ENCODE assay signal across 2 cellular contexts in genomic region chr2:128348505-128349065, GRCh38.
TF ChIP-seq lines count a peak whose summit lies in the region.

No MANE protein-coding gene starts in this region.

TF ChIP-seq in SK-N-SH, 30 proteins besides CTCF, POLR2A, EP300 and RAD21:
- TF ChIP-seq RFX5 (IDR thresholded peaks at IDR 0.05; ENCODE audit: low read length) (no peak), TCF12 (IDR thresholded peaks at IDR 0.05) (no peak), JUND (IDR thresholded peaks at IDR 0.05) (no peak), PBX3 (IDR thresholded peaks at IDR 0.05) (no peak), POLR2AphosphoS5 (IDR thresholded peaks at IDR 0.05; ENCODE audit: low read depth, low read length) (no peak), SMC3 (IDR thresholded peaks at IDR 0.05; ENCODE audit: low read depth, low read length) (no peak), ZBTB33 (IDR thresholded peaks at IDR 0.05; ENCODE audit: borderline replicate concordance, low read depth) (no peak), YY1 (IDR thresholded peaks at IDR 0.05; ENCODE audit: low read depth) (no peak), USF2 (IDR thresholded peaks at IDR 0.05; ENCODE audit: borderline replicate concordance, low read depth, low read length) (no peak), FOXM1 (IDR thresholded peaks at IDR 0.05; ENCODE audit: low read depth) (no peak), NRF1 (IDR thresholded peaks at IDR 0.05; ENCODE audit: low read depth, low read length) (no peak), FOSL2 (IDR thresholded peaks at IDR 0.05; ENCODE audit: borderline replicate concordance, low read depth) (no peak)
TF ChIP-seq in SK-N-SH: peak in this region for 0.

TF ChIP-seq in SK-N-SH treated with all-trans-retinoic acid at 6 μM for 48 hours, 23 proteins besides CTCF, POLR2A, EP300 and RAD21:
- no peak for TF ChIP-seq CSRNP3 (CRISPR knock-in tag; IDR thresholded peaks at IDR 0.05)
- no peak for TF ChIP-seq ZNF70 (CRISPR knock-in tag; IDR thresholded peaks at IDR 0.05)
- no peak for TF ChIP-seq ESRRG (CRISPR knock-in tag; IDR thresholded peaks at IDR 0.05)
- TF ChIP-seq ARNTL (CRISPR knock-in tag; IDR thresholded peaks at IDR 0.05; ENCODE audit: borderline replicate concordance, low read depth), result no peak
- no peak for TF ChIP-seq TSHZ2 (CRISPR knock-in tag; IDR thresholded peaks at IDR 0.05)
- TF ChIP-seq ISL1 (CRISPR knock-in tag; IDR thresholded peaks at IDR 0.05), result no peak
- no peak for TF ChIP-seq POU6F1 (CRISPR knock-in tag; IDR thresholded peaks at IDR 0.05; ENCODE audit: borderline replicate concordance, low read depth)
- no peak for TF ChIP-seq ZNF565 (CRISPR knock-in tag; conservative IDR thresholded peaks at IDR 0.05; ENCODE audit: low read depth)
- TF ChIP-seq CSDC2 (CRISPR knock-in tag; IDR thresholded peaks at IDR 0.05), result no peak
- TF ChIP-seq PPARA (CRISPR knock-in tag; IDR thresholded peaks at IDR 0.05; ENCODE audit: borderline replicate concordance), result no peak
